In genomic region chr1:211258310-211258755, GRCh38 we compare ENCODE assay signal across 8 cellular contexts. TPM values are rescaled to one million over a fixed set of nuclear protein-coding genes. Genes with fewer than 3 reads are reported as not detected.
DNase-seq lines count a peak whose midpoint lies in the region; TF ChIP-seq lines count a peak whose summit lies in the region.

No MANE protein-coding gene starts in this region.

- peak overlapping the region; percentile 51 to 98 (median 76) for H3K4me3 ChIP-seq in thyroid gland (replicated peaks in 1 of 3)

- CTCF ChIA-PET in HEK293T (lab: Yijun Ruan, JAX) = interaction anchor here (0.6 to 1.3 kb wide), 4 partner anchors 11 to 345 kb away, joined by 3 to 5 read pairs (median 4); no protein-coding TSS in a partner anchor

- H3K36me3 ChIP-seq in thyroid gland = no peaks in the 10 kb centered on the region

- H3K9me3 Mint-ChIP-seq in activated naive CD8-positive, alpha-beta T cell (ENCODE audit: low read depth) = no peaks in the 10 kb centered on the region
- H3K9me3 Mint-ChIP-seq in glutamatergic neuron (ENCODE audit: unreplicated experiment) (peaks cover 15% of the 10 kb centered on the region), osteocyte (ENCODE audit: unreplicated experiment) (no peaks in the 10 kb centered on the region)

- TF ChIP-seq CTCF in glutamatergic neuron (IDR thresholded peaks at IDR 0.05; ENCODE audit: partially characterized antibody, unreplicated experiment) (no peak), osteocyte (IDR thresholded peaks at IDR 0.05) (no peak), thyroid gland (IDR thresholded peaks at IDR 0.05) (peak in 1 of 6 experiments; percentile 14)

- no peaks in the 10 kb centered on the region for H3K36me3 Mint-ChIP-seq in activated naive CD8-positive, alpha-beta T cell
- H3K36me3 Mint-ChIP-seq in glutamatergic neuron (ENCODE audit: unreplicated experiment) = no peaks in the 10 kb centered on the region
- peaks cover 6% of the 10 kb centered on the region for H3K36me3 Mint-ChIP-seq in osteocyte (ENCODE audit: unreplicated experiment)

- H3K4me1 ChIP-seq in thyroid gland = peaks cover 16 to 19% of the 10 kb centered on the region in 2 donors

- H3K4me1 Mint-ChIP-seq in activated naive CD8-positive, alpha-beta T cell (ENCODE audit: low read depth) = peaks cover 24% of the 10 kb centered on the region
- H3K4me1 Mint-ChIP-seq in glutamatergic neuron (ENCODE audit: low read depth, unreplicated experiment) (peaks cover 11% of the 10 kb centered on the region), osteocyte (ENCODE audit: unreplicated experiment) (peaks cover 31% of the 10 kb centered on the region)

- TF ChIP-seq POLR2A in thyroid gland (IDR thresholded peaks at IDR 0.05) = no peak

- POLR2A ChIA-PET in HEK293T (lab: Yijun Ruan, JAX) = interaction anchor here (1.0 to 1.4 kb wide), 3 partner anchors 11 to 26 kb away, joined by 3 to 10 read pairs (median 3); no protein-coding TSS in a partner anchor

- intact Hi-C loops in thyroid gland (cut with DNase I) = loop anchor here (5.0 kb wide), 1 partner anchor 124 kb away; no protein-coding TSS in a partner anchor

- H3K27ac ChIP-seq in thyroid gland = peak overlapping the region; percentile 98 to 99 (median 99)

- WGBS in thyroid gland, 2 donors = 0 to 1% methylated on average over 17 of the region's 17 CpGs

- H3K9me3 ChIP-seq in thyroid gland = no peaks in the 10 kb centered on the region

- no peaks in the 10 kb centered on the region for H3K27me3 ChIP-seq in thyroid gland

- H3K4me3 Mint-ChIP-seq in activated naive CD8-positive, alpha-beta T cell = peak overlapping the region; percentile 92
- H3K4me3 Mint-ChIP-seq in glutamatergic neuron (ENCODE audit: unreplicated experiment) = peak overlapping the region; percentile 94
- H3K4me3 Mint-ChIP-seq in osteocyte (ENCODE audit: unreplicated experiment) = peak overlapping the region; percentile 91

- DNase-seq in EH (ENCODE audit: low read depth) (peak; percentile 76), HEK293T (ENCODE audit: extremely low spot score) (peak; percentile 75), NAMALWA (ENCODE audit: low spot score) (peak; percentile 53), SKM-1 (lab: John Stamatoyannopoulos, UW; ENCODE audit: unreplicated experiment) (peak; percentile 75), glutamatergic neuron (peak; percentile 79), osteocyte (ENCODE audit: extremely low spot score, unreplicated experiment) (peak; percentile 88), thyroid gland (peak; percentile 91 to 93)

- H3K27ac Mint-ChIP-seq in activated naive CD8-positive, alpha-beta T cell = peak overlapping the region; percentile 95
- H3K27ac Mint-ChIP-seq in glutamatergic neuron (ENCODE audit: unreplicated experiment) (peak overlapping the region; percentile 98), osteocyte (ENCODE audit: unreplicated experiment) (peak overlapping the region; percentile 98)

- H3K27me3 Mint-ChIP-seq in activated naive CD8-positive, alpha-beta T cell = no peaks in the 10 kb centered on the region
- H3K27me3 Mint-ChIP-seq in glutamatergic neuron (ENCODE audit: unreplicated experiment) = peaks cover 11% of the 10 kb centered on the region
- no peaks in the 10 kb centered on the region for H3K27me3 Mint-ChIP-seq in osteocyte (ENCODE audit: unreplicated experiment)

TF ChIP-seq in HEK293T, 16 proteins besides CTCF, POLR2A, EP300 and RAD21:
- TF ChIP-seq ELF4 (IDR thresholded peaks at IDR 0.05) (peak; percentile 13; the same call in 1 of the 2 replicates), HDGF (IDR thresholded peaks at IDR 0.05; ENCODE audit: borderline replicate concordance) (no peak)

RNA-seq across cellular contexts. Expression of gene RCOR3, which starts 0.8 kb away (rescaled TPM):
- total RNA-seq in glutamatergic neuron (ENCODE audit: unreplicated experiment) (82.1 TPM), osteocyte (51.0 and 54.6 TPM in 2 replicates), thyroid gland (100 to 1,000 TPM in 2 of 4 donors, 10 to 100 TPM in 2; 78.1 to 110 (median 102) TPM)

Comparison
In these comparisons a context has a peak if more than half of its experiments do, and no peak if none do; other contexts are left out.
1. Peak in every context shown above with its lines: DNase-seq, H3K4me3 ChIP-seq and H3K27ac ChIP-seq.